12 cellular contexts compared by ENCODE assay signal in the genomic region with DNA sequence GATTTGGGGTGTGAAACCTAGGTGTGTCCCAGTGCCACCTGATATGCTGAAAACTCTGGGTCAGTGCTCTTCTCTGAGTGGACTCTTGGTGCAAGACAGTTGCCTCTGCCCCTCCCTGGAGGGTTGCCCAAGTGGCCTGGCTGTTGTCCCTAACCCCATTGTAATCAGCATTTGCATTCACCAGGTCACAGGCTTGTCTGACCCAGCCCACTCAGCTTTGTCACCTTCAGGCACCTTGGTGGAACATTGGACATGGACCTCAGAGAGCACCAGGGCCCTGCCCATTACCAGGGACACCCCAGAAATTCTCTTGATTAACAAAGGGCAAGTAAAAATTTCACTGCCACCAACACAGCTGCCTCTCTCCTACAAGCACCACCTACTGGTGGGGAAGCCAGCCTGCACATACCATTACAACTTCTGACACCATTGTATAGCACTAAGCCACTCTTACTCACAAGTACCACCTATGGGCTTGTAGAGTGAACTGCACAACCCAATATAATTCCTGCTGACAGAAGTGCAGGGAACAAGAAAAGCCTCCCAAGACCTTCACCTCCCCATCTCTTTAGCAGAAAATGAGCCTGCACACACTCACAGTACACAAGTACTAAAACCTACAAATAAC.
DNase-seq lines count a peak whose midpoint lies in the region; ATAC-seq and TF ChIP-seq lines count a peak whose summit lies in the region.
"Had no signal": no experiment of that assay in that cellular context is flagged by ENCODE, and none has a peak within 500 bp of the region (broad histone marks: within the 10 kb centered on the region; RNA-seq: fewer than 3 reads in every experiment).

No MANE protein-coding gene starts in this region.

- TF ChIP-seq CTCF in neural crest cell (conservative IDR thresholded peaks at IDR 0.05) = peak; percentile 45

- no peaks in the 10 kb centered on the region for H3K36me3 Mint-ChIP-seq in neural crest cell (ENCODE audit: low read depth)

- peak; percentile 69 for ATAC-seq in HG03060 (IDR thresholded peaks at IDR 0.05; ENCODE audit: low read depth, unreplicated experiment)
- ATAC-seq in activated CD4-positive, CD25-positive, alpha-beta regulatory T cell treated with anti-CD3 and anti-CD28 coated beads, Interleukin-2, amount 50 U/mL, for 24 hours = no peak

- no peak overlapping the region for H3K27ac Mint-ChIP-seq in neural crest cell (ENCODE audit: unreplicated experiment)

- DNase-seq in NCI-H524 (lab: John Stamatoyannopoulos, UW) (peak; percentile 12 to 43), NCI-H524 treated with DMSO at 0.1 percent for 48 hours (lab: John Stamatoyannopoulos, UW) (no peak), RKO (ENCODE audit: low spot score) (peak; percentile 33), neural crest cell (ENCODE audit: low read depth, low spot score) (no peak), COR-L47 (lab: John Stamatoyannopoulos, UW) (no peak)
- no peak for DNase-seq in activated CD4-positive, CD25-positive, alpha-beta regulatory T cell (lab: John Stamatoyannopoulos, UW)
- DNase-seq: central memory CD4-positive, alpha-beta T cell; HCEC 1CT; KG1; SHP77 treated with DMSO at 0.1 percent for 48 hours had no signal

- no peaks in the 10 kb centered on the region for H3K4me1 Mint-ChIP-seq in neural crest cell

- no peaks in the 10 kb centered on the region for H3K27me3 Mint-ChIP-seq in neural crest cell (ENCODE audit: low read depth)

- peaks cover 17% of the 10 kb centered on the region for H3K9me3 Mint-ChIP-seq in neural crest cell

- H3K4me3 Mint-ChIP-seq in neural crest cell = no peak overlapping the region

Comparison
In these comparisons a context has a peak if more than half of its experiments do, and no peak if none do; other contexts are left out.
1. DNase-seq: peak in NCI-H524 (2 of 2) and RKO (single experiment); none in NCI-H524 treated with DMSO at 0.1 percent for 48 hours (single experiment), neural crest cell (single experiment), activated CD4-positive, CD25-positive, alpha-beta regulatory T cell (0 of 4) and COR-L47 (single experiment).